Comparison of ENCODE assay signal across 9 cellular contexts in genomic region chr19:1826557-1827521, GRCh38. TPM values are rescaled to one million over a fixed set of nuclear protein-coding genes. Genes with fewer than 3 reads are reported as not detected.
DNase-seq lines count a peak whose midpoint lies in the region; ATAC-seq and TF ChIP-seq lines count a peak whose summit lies in the region.
"Had no signal": no experiment of that assay in that cellular context is flagged by ENCODE, and none has a peak within 500 bp of the region (broad histone marks: within the 10 kb centered on the region; RNA-seq: fewer than 3 reads in every experiment).

No MANE protein-coding gene starts in this region.

- DNase-seq in right cardiac atrium (peak in 2 of 3 donors; percentile 54 to 63), left ventricle myocardium inferior (no peak), chondrocyte (ENCODE audit: low spot score) (no peak), left lobe of liver (ENCODE audit: low spot score) (peak; percentile 76), uterus (peak; percentile 39 to 58), SJCRH30 (no peak)
- DNase-seq in activated naive CD4-positive, alpha-beta T cell treated with anti-CD3 and anti-CD28 coated beads for 36 hours: no peak

- ATAC-seq in right cardiac atrium: no peak
- ATAC-seq in left lobe of liver: peak; percentile 69
- ATAC-seq in GM21381 (IDR thresholded peaks at IDR 0.05; ENCODE audit: unreplicated experiment): no peak

- no peak overlapping the region for H3K27ac ChIP-seq in right cardiac atrium (ENCODE audit: low read length)
- H3K27ac ChIP-seq in left ventricle myocardium inferior (replicated peaks): no peak overlapping the region
- H3K27ac ChIP-seq in uterus: peak overlapping the region; percentile 34 to 55
- no peak overlapping the region for H3K27ac ChIP-seq in SJCRH30
- H3K27ac ChIP-seq: SJSA1 had no signal

- no peak for TF ChIP-seq POLR2A in uterus (IDR thresholded peaks at IDR 0.05)

- WGBS in right cardiac atrium: 69% methylated on average over 63 of the region's 63 CpGs

- intact Hi-C loops in right cardiac atrium (cut with DNase I) (no loop called here), left ventricle myocardium inferior (cut with micrococcal nuclease) (no loop called here), uterus (cut with DNase I; ENCODE audit: low total_unique reads) (loop anchor here (10.0 kb wide), 2 partner anchors 62 to 282 kb away; no protein-coding TSS in a partner anchor)
- intact Hi-C loops in activated naive CD4-positive, alpha-beta T cell treated with anti-CD3 and anti-CD28 coated beads for 36 hours (cut with micrococcal nuclease): loop anchor here (5.0 kb wide), 1 partner anchor 35 kb away; no protein-coding TSS in a partner anchor

- H3K4me3 ChIP-seq in right cardiac atrium (ENCODE audit: low read length) (no peak overlapping the region), left ventricle myocardium inferior (no peak overlapping the region), uterus (no peak overlapping the region), SJCRH30 (no peak overlapping the region)
- H3K4me3 ChIP-seq: SJSA1 had no signal

- no peaks in the 10 kb centered on the region for H3K27me3 Mint-ChIP-seq in chondrocyte (ENCODE audit: low read depth)
- no peaks in the 10 kb centered on the region for H3K27me3 Mint-ChIP-seq in activated naive CD4-positive, alpha-beta T cell treated with anti-CD3 and anti-CD28 coated beads for 36 hours (ENCODE audit: low read depth)

- peaks cover 74% of the 10 kb centered on the region for H3K36me3 ChIP-seq in left ventricle myocardium inferior
- H3K36me3 ChIP-seq in uterus: no peaks in the 10 kb centered on the region
- H3K36me3 ChIP-seq in SJCRH30: peaks cover 8% of the 10 kb centered on the region

- H3K9me3 ChIP-seq in right cardiac atrium (ENCODE audit: control insufficient read depth, low read length) (no peaks in the 10 kb centered on the region), left ventricle myocardium inferior (replicated peaks) (no peaks in the 10 kb centered on the region), uterus (no peaks in the 10 kb centered on the region), SJCRH30 (replicated peaks) (no peaks in the 10 kb centered on the region)
- H3K9me3 ChIP-seq: SJSA1 had no signal

- H3K9me3 Mint-ChIP-seq in chondrocyte (ENCODE audit: low read depth): no peaks in the 10 kb centered on the region
- H3K9me3 Mint-ChIP-seq in activated naive CD4-positive, alpha-beta T cell treated with anti-CD3 and anti-CD28 coated beads for 36 hours: no peaks in the 10 kb centered on the region

- H3K27ac Mint-ChIP-seq in chondrocyte (ENCODE audit: unreplicated experiment): no peak overlapping the region
- H3K27ac Mint-ChIP-seq in activated naive CD4-positive, alpha-beta T cell treated with anti-CD3 and anti-CD28 coated beads for 36 hours: no peak overlapping the region

- CTCF ChIA-PET in activated naive CD4-positive, alpha-beta T cell treated with anti-CD3 and anti-CD28 coated beads for 36 hours (lab: Charles Lee): interaction anchor here (0.6 to 4.2 kb wide), 17 partner anchors 8 to 236 kb away, joined by 3 to 42 read pairs (median 4); partner anchors contain the start of gene REXO1

- H3K36me3 Mint-ChIP-seq in chondrocyte (ENCODE audit: low read depth): peaks cover 6% of the 10 kb centered on the region
- peaks cover 12% of the 10 kb centered on the region for H3K36me3 Mint-ChIP-seq in activated naive CD4-positive, alpha-beta T cell treated with anti-CD3 and anti-CD28 coated beads for 36 hours (ENCODE audit: low read depth)

- H3K27me3 ChIP-seq in right cardiac atrium (ENCODE audit: control insufficient read depth, insufficient read depth): no peaks in the 10 kb centered on the region
- no peaks in the 10 kb centered on the region for H3K27me3 ChIP-seq in left ventricle myocardium inferior (ENCODE audit: low read depth)
- H3K27me3 ChIP-seq in uterus: no peaks in the 10 kb centered on the region
- no peaks in the 10 kb centered on the region for H3K27me3 ChIP-seq in SJCRH30
- H3K27me3 ChIP-seq: SJSA1 had no signal

- TF ChIP-seq CTCF in left ventricle myocardium inferior (IDR thresholded peaks at IDR 0.05; ENCODE audit: borderline replicate concordance) (no peak), chondrocyte (IDR thresholded peaks at IDR 0.05) (peak; percentile 18), uterus (IDR thresholded peaks at IDR 0.05) (no peak)

- H3K4me1 ChIP-seq in right cardiac atrium (ENCODE audit: control insufficient read depth, insufficient read depth, low read length) (no peaks in the 10 kb centered on the region), left ventricle myocardium inferior (peaks cover 15% of the 10 kb centered on the region), uterus (no peaks in the 10 kb centered on the region), SJCRH30 (no peaks in the 10 kb centered on the region)
- H3K4me1 ChIP-seq: SJSA1 had no signal

- H3K4me3 Mint-ChIP-seq in chondrocyte (ENCODE audit: unreplicated experiment): no peak overlapping the region
- H3K4me3 Mint-ChIP-seq in activated naive CD4-positive, alpha-beta T cell treated with anti-CD3 and anti-CD28 coated beads for 36 hours: no peak overlapping the region

- peaks cover 5% of the 10 kb centered on the region for H3K4me1 Mint-ChIP-seq in chondrocyte (ENCODE audit: low read depth)
- peaks cover 4% of the 10 kb centered on the region for H3K4me1 Mint-ChIP-seq in activated naive CD4-positive, alpha-beta T cell treated with anti-CD3 and anti-CD28 coated beads for 36 hours (ENCODE audit: low read depth)

RNA-seq across cellular contexts. Expression of gene ATP8B3, which starts 14.8 kb away (rescaled TPM):
- total RNA-seq in right cardiac atrium (1 to 10 TPM in 3 of 4 donors, under 1 TPM in 1; 0.53 to 1.9 (median 1.5) TPM), left ventricle myocardium inferior (0.41 TPM), chondrocyte (1.9 to 6.0 TPM (median 5.7 TPM) in 3 replicates), left lobe of liver (1.4 TPM), uterus (1 to 10 TPM in 3 of 4 donors, not detected in 1; 1.0 to 3.3 (median 1.7) TPM)
- 0.97 TPM for polyA plus RNA-seq in right cardiac atrium
- total RNA-seq in SJCRH30 (2014; rRNA removed; shearing (Covaris generic)): 0.08 TPM in 1 of 2 replicates, not detected in the other
- total RNA-seq in activated naive CD4-positive, alpha-beta T cell treated with anti-CD3 and anti-CD28 coated beads for 36 hours: 1 to 10 TPM; 6.1 to 8.4 TPM

RNA-seq across cellular contexts. Expression of gene REXO1, which starts 21.4 kb away (rescaled TPM):
- total RNA-seq in right cardiac atrium (10 to 100 TPM; 12.8 to 22.1 (median 17.4) TPM), left ventricle myocardium inferior (17.7 TPM), chondrocyte (22.2 to 24.9 TPM (median 24.9 TPM) in 3 replicates), left lobe of liver (19.3 TPM), uterus (10 to 100 TPM in 2 of 4 donors, 1 to 10 TPM in 2; 1.5 to 67.4 (median 25.1) TPM)
- polyA plus RNA-seq in right cardiac atrium: 15.3 TPM
- 17.7 and 19.1 TPM in 2 replicates for total RNA-seq in SJCRH30 (2014; rRNA removed; shearing (Covaris generic))
- total RNA-seq in activated naive CD4-positive, alpha-beta T cell treated with anti-CD3 and anti-CD28 coated beads for 36 hours: 10 to 100 TPM; 39.8 to 47.6 TPM

RNA-seq across cellular contexts. Expression of gene KLF16, which starts 36.5 kb away (rescaled TPM):
- total RNA-seq in right cardiac atrium: 10 to 100 TPM in 1 of 4 donors, 1 to 10 TPM in 3; 6.4 to 11.1 (median 7.3) TPM
- 4.5 TPM for polyA plus RNA-seq in right cardiac atrium
- total RNA-seq in left ventricle myocardium inferior: 6.4 TPM
- total RNA-seq in chondrocyte: 25.0 to 38.9 TPM (median 38.9 TPM) in 3 replicates
- total RNA-seq in left lobe of liver: 11.9 TPM
- total RNA-seq in uterus: 10 to 100 TPM in 1 of 4 donors, 1 to 10 TPM in 1, under 1 TPM in 1, not detected in 1; 0.26 to 17.7 (median 3.9) TPM
- 5.1 and 5.8 TPM in 2 replicates for total RNA-seq in SJCRH30 (2014; rRNA removed; shearing (Covaris generic))
- 10 to 100 TPM; 13.5 to 15.0 TPM for total RNA-seq in activated naive CD4-positive, alpha-beta T cell treated with anti-CD3 and anti-CD28 coated beads for 36 hours

RNA-seq across cellular contexts. Expression of gene ABHD17A, which starts 58.5 kb away (rescaled TPM):
- total RNA-seq in right cardiac atrium (10 to 100 TPM; 64.4 to 71.3 (median 68.3) TPM), left ventricle myocardium inferior (55.6 TPM), chondrocyte (54.6 to 60.2 TPM (median 54.6 TPM) in 3 replicates), left lobe of liver (29.4 TPM), uterus (100 to 1,000 TPM in 1 of 4 donors, 10 to 100 TPM in 3; 33.8 to 142 (median 63.7) TPM)
- polyA plus RNA-seq in right cardiac atrium: 96.0 TPM
- 39.2 and 41.6 TPM in 2 replicates for total RNA-seq in SJCRH30 (2014; rRNA removed; shearing (Covaris generic))
- 10 to 100 TPM; 79.3 to 79.9 TPM for total RNA-seq in activated naive CD4-positive, alpha-beta T cell treated with anti-CD3 and anti-CD28 coated beads for 36 hours

Comparison
In these comparisons a context has a peak if more than half of its experiments do, and no peak if none do; other contexts are left out.
1. DNase-seq: peak in right cardiac atrium (2 of 3), left lobe of liver (single experiment) and uterus (2 of 2); none in left ventricle myocardium inferior (single experiment), chondrocyte (single experiment), SJCRH30 (0 of 2) and activated naive CD4-positive, alpha-beta T cell treated with anti-CD3 and anti-CD28 coated beads for 36 hours (single experiment).
2. H3K27ac ChIP-seq: peak in uterus (2 of 2); none in right cardiac atrium (single experiment), left ventricle myocardium inferior (single experiment) and SJCRH30 (single experiment).
3. intact Hi-C loops: an anchor here in uterus (10.0 kb wide) and activated naive CD4-positive, alpha-beta T cell treated with anti-CD3 and anti-CD28 coated beads for 36 hours (5.0 kb wide); none called in right cardiac atrium and left ventricle myocardium inferior.